In genomic region chr10:50375051-50375452, GRCh38 we compare ENCODE assay signal across 1 cellular context.
TF ChIP-seq lines count a peak whose summit lies in the region.

No MANE protein-coding gene starts in this region.

TF ChIP-seq in GM23338, 12 proteins besides CTCF, POLR2A, EP300 and RAD21 (continued from another document):
- TF ChIP-seq ZNF462 (CRISPR knock-in tag; IDR thresholded peaks at IDR 0.05), result no peak
- TF ChIP-seq ETS1 (IDR thresholded peaks at IDR 0.05), result no peak
- TF ChIP-seq NANOG (IDR thresholded peaks at IDR 0.05; ENCODE audit: borderline replicate concordance), result no peak
- TF ChIP-seq REST (IDR thresholded peaks at IDR 0.05; ENCODE audit: unreplicated experiment), result no peak
- TF ChIP-seq CREB1 (CRISPR knock-in tag; IDR thresholded peaks at IDR 0.05; ENCODE audit: low read depth), result no peak
- no peak for TF ChIP-seq ZNF114 (CRISPR knock-in tag; IDR thresholded peaks at IDR 0.05)
- TF ChIP-seq EZH2phosphoT487 (IDR thresholded peaks at IDR 0.05; ENCODE audit: unreplicated experiment), result no peak
- TF ChIP-seq JUNB (IDR thresholded peaks at IDR 0.05; ENCODE audit: unreplicated experiment), result no peak
- TF ChIP-seq ZNF331 (CRISPR knock-in tag; IDR thresholded peaks at IDR 0.05; ENCODE audit: low read depth), result no peak
- no peak for TF ChIP-seq POLR2AphosphoS5 (IDR thresholded peaks at IDR 0.05; ENCODE audit: low read depth)
